In genomic region chr1:210505601-210506564, GRCh38 we compare ENCODE assay signal across 1 cellular context.
TF ChIP-seq lines count a peak whose summit lies in the region.

No MANE protein-coding gene starts in this region.

TF ChIP-seq in WTC11, 78 proteins besides CTCF, POLR2A, EP300 and RAD21 (continued from another document):
- TF ChIP-seq, protein P1, sequence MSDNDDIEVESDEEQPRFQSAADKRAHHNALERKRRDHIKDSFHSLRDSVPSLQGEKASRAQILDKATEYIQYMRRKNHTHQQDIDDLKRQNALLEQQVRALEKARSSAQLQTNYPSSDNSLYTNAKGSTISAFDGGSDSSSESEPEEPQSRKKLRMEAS (CRISPR knock-in tag; IDR thresholded peaks at IDR 0.05) = no peak
- no peak for TF ChIP-seq ZSCAN18 (CRISPR knock-in tag; IDR thresholded peaks at IDR 0.05)
- TF ChIP-seq EMX1 (CRISPR knock-in tag; IDR thresholded peaks at IDR 0.05) = no peak
- TF ChIP-seq E2F5 (CRISPR knock-in tag; IDR thresholded peaks at IDR 0.05) = no peak
- TF ChIP-seq, protein P2, sequence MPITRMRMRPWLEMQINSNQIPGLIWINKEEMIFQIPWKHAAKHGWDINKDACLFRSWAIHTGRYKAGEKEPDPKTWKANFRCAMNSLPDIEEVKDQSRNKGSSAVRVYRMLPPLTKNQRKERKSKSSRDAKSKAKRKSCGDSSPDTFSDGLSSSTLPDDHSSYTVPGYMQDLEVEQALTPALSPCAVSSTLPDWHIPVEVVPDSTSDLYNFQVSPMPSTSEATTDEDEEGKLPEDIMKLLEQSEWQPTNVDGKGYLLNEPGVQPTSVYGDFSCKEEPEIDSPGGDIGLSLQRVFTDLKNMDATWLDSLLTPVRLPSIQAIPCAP (CRISPR knock-in tag; IDR thresholded peaks at IDR 0.05) = no peak
